21 cellular contexts compared by ENCODE assay signal in the genomic region with DNA sequence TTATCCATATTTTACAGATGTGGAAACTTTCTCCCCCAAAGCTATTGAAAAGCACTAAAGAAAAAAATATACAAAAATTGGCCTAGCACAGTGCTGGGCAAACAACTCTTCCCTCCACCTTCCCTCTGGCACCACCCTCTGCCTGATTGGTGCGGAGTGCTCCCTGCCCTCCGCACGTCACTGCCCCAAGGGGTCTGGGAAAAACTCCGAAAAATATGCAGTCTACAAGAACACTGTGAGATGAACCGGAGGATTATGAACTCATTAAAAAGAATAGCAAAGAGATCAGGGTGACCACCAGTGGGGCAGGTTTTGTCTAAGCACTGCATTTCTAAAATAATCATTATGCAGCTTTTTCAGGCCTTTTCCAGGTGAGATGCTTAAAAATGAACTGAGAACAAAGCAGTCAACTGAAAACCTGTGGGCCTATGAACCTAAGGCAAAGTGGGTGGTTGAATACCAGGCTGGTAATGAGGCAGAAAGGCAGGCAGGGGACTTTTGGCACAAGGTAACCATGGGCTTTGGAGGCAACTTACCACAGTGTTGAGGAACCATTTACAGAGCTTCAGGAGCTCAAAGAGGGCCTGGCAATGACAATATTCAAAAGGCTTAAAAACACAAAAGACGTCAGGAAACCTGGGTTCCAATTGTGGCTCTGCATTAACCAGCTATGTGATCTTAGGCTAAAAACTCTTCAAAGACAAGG. TPM values are rescaled to one million over a fixed set of nuclear protein-coding genes. Genes with fewer than 3 reads are reported as not detected.
DNase-seq lines count a peak whose midpoint lies in the region; ATAC-seq, FAIRE-seq and TF ChIP-seq lines count a peak whose summit lies in the region.
"Had no signal": no experiment of that assay in that cellular context is flagged by ENCODE, and none has a peak within 500 bp of the region (broad histone marks: within the 10 kb centered on the region; RNA-seq: fewer than 3 reads in every experiment).

No MANE protein-coding gene starts in this region.

- no peak overlapping the region for H3K4me2 ChIP-seq in mesenchymal stem cell (ENCODE audit: low read length, poor library complexity, severe bottlenecking)

- POLR2A ChIA-PET in CD4-positive, alpha-beta T cell (lab: Charles Lee), result interaction anchor here (0.9 to 1.5 kb wide), 2 partner anchors 10 to 15 kb away, joined by 3 to 4 read pairs; no protein-coding TSS in a partner anchor

- H4K8ac ChIP-seq in mesenchymal stem cell (ENCODE audit: low read length), result no peak overlapping the region

- H2AFZ ChIP-seq in mesenchymal stem cell (ENCODE audit: low read depth, low read length), result no peak overlapping the region

- peak; percentile 39 for ATAC-seq in CD4-positive, alpha-beta T cell (ENCODE audit: poor library complexity)
- ATAC-seq: GM12878, SK-N-SH treated with all-trans-retinoic acid at 6 μM for 48 hours had no signal

- H3K27me3 Mint-ChIP-seq in CD4-positive, alpha-beta T cell, result no peaks in the 10 kb centered on the region
- H3K27me3 Mint-ChIP-seq in activated T-helper 1 cell treated with anti-CD3 and anti-CD28 coated beads, Interleukin-12 subunit alpha, Interleukin-12 subunit beta, Interleukin-2, Interleukin-4 antibody, amounts not matched to agents 30 ng/mL and 10 ng/mL and 1 ng/mL, durations not matched to agents 14 hours and 24 hours and 36 hours (ENCODE audit: insufficient read depth), result no peaks in the 10 kb centered on the region

- peaks cover 16% of the 10 kb centered on the region for H3K4me1 ChIP-seq in mesenchymal stem cell (ENCODE audit: control insufficient read depth, insufficient read depth, low read depth, low read length)

- H2BK120ac ChIP-seq in mesenchymal stem cell (ENCODE audit: low read depth, low read length), result no peak overlapping the region

- 96% methylated on average over 6 of the region's 6 CpGs for WGBS in mesenchymal stem cell

- intact Hi-C loops in CD4-positive, alpha-beta T cell (cut with DNase I, micrococcal nuclease), result loop anchor here in 1 of 2 experiments (5.0 kb wide), 1 partner anchor 56 kb away; a partner anchor contains a TSS
- intact Hi-C loops in activated T-helper 1 cell treated with anti-CD3 and anti-CD28 coated beads, Interleukin-12 subunit alpha, Interleukin-12 subunit beta, Interleukin-2, Interleukin-4 antibody, amounts not matched to agents 30 ng/mL and 10 ng/mL and 1 ng/mL, durations not matched to agents 14 hours and 24 hours and 36 hours (cut with micrococcal nuclease), result loop anchor here (1.0 kb wide), 1 partner anchor 14 kb away; no protein-coding TSS in a partner anchor

- H3K9me3 ChIP-seq in CD4-positive, alpha-beta T cell (ENCODE audit: control insufficient read depth, low read length), result no peaks in the 10 kb centered on the region
- no peaks in the 10 kb centered on the region for H3K9me3 ChIP-seq in mesenchymal stem cell (ENCODE audit: control insufficient read depth, low read length)
- H3K9me3 ChIP-seq: thoracic aorta had no signal

- H2BK15ac ChIP-seq in mesenchymal stem cell (ENCODE audit: low read depth, poor library complexity, severe bottlenecking), result no peak overlapping the region

- no peak overlapping the region for H3K14ac ChIP-seq in mesenchymal stem cell (ENCODE audit: low read length in 2 of 2)

- no peak for FAIRE-seq in frontal cortex (lab: Jason Lieb, UNC)
- FAIRE-seq: endometrium, GM12878, keratinocyte, TTC549 had no signal

- CTCF ChIA-PET in CD4-positive, alpha-beta T cell (lab: Charles Lee), result interaction anchor here (3.8 to 6.1 kb wide), 2 partner anchors 21 to 139 kb away, joined by 12 to 39 read pairs; no protein-coding TSS in a partner anchor

- H3K79me1 ChIP-seq in mesenchymal stem cell (replicated peaks; ENCODE audit: low read length, poor library complexity, severe bottlenecking), result peaks cover 9% of the 10 kb centered on the region

- in situ Hi-C loops in GM13976 (cut with MboI; ENCODE audit: low sequenced_read_pairs, unreplicated experiment), result no loop called here

- no peaks in the 10 kb centered on the region for H3K27me3 ChIP-seq in CD4-positive, alpha-beta T cell (ENCODE audit: control insufficient read depth, insufficient read depth, low read length)
- no peaks in the 10 kb centered on the region for H3K27me3 ChIP-seq in mesenchymal stem cell (ENCODE audit: control insufficient read depth in 1 of 2, insufficient read depth in 1 of 2, low read length in 2 of 2)

- DNase-seq in CD4-positive, alpha-beta T cell, result no peak
- DNase-seq in DMS79 (lab: John Stamatoyannopoulos, UW), result peak; percentile 33
- no peak for DNase-seq in activated T-helper 1 cell treated with anti-CD3 and anti-CD28 coated beads, Interleukin-12 subunit alpha, Interleukin-12 subunit beta, Interleukin-2, Interleukin-4 antibody, amounts not matched to agents 30 ng/mL and 10 ng/mL and 1 ng/mL, durations not matched to agents 14 hours and 24 hours and 36 hours (ENCODE audit: low spot score)
- no peak for DNase-seq in mesenchymal stem cell
- no peak for DNase-seq in NK-92 (lab: John Stamatoyannopoulos, UW; ENCODE audit: unreplicated experiment)
- DNase-seq in GM13976 (ENCODE audit: low spot score), result no peak
- DNase-seq in amygdala (lab: John Stamatoyannopoulos, UW), result no peak
- no peak for DNase-seq in frontal cortex (ENCODE audit: low spot score in 2 of 2)
- DNase-seq: activated CD4-positive, alpha-beta T cell treated with anti-CD3 and anti-CD28 coated beads, Interleukin-2, amount 50 U/mL, for 1 hour; activated T-cell treated with anti-CD3 and anti-CD28 coated beads, Interleukin-2, amount 50 U/mL, for 1 hour; GF-D8; hypothalamus; NCI-H1092 treated with DMSO at 0.1 percent for 48 hours; NCI-H774 had no signal

- H3K36me3 Mint-ChIP-seq in CD4-positive, alpha-beta T cell (ENCODE audit: low read depth), result peaks cover 38% of the 10 kb centered on the region
- peaks cover 17% of the 10 kb centered on the region for H3K36me3 Mint-ChIP-seq in activated T-helper 1 cell treated with anti-CD3 and anti-CD28 coated beads, Interleukin-12 subunit alpha, Interleukin-12 subunit beta, Interleukin-2, Interleukin-4 antibody, amounts not matched to agents 30 ng/mL and 10 ng/mL and 1 ng/mL, durations not matched to agents 14 hours and 24 hours and 36 hours (ENCODE audit: low read depth)

- no peak overlapping the region for H4K91ac ChIP-seq in mesenchymal stem cell (ENCODE audit: low read length)

- H2BK12ac ChIP-seq in mesenchymal stem cell (ENCODE audit: low read length in 2 of 2), result no peak overlapping the region

- H3K4me3 ChIP-seq in mesenchymal stem cell (ENCODE audit: insufficient read depth in 1 of 2, low read depth in 1 of 2, low read length in 2 of 2), result no peak overlapping the region
- H3K4me3 ChIP-seq: GM12878, thoracic aorta had no signal

- H3K27ac ChIP-seq in CD4-positive, alpha-beta T cell (ENCODE audit: low read depth, low read length), result no peak overlapping the region
- H3K27ac ChIP-seq in mesenchymal stem cell (ENCODE audit: low read length, poor library complexity, severe bottlenecking), result peak overlapping the region; percentile 70
- H3K27ac ChIP-seq: thoracic aorta had no signal

- H3K4me1 Mint-ChIP-seq in CD4-positive, alpha-beta T cell (ENCODE audit: low read depth), result peaks cover 89% of the 10 kb centered on the region
- peaks cover 72% of the 10 kb centered on the region for H3K4me1 Mint-ChIP-seq in activated T-helper 1 cell treated with anti-CD3 and anti-CD28 coated beads, Interleukin-12 subunit alpha, Interleukin-12 subunit beta, Interleukin-2, Interleukin-4 antibody, amounts not matched to agents 30 ng/mL and 10 ng/mL and 1 ng/mL, durations not matched to agents 14 hours and 24 hours and 36 hours (ENCODE audit: low read depth)

- H3K23ac ChIP-seq in mesenchymal stem cell (ENCODE audit: low read length in 2 of 2), result no peak overlapping the region

- H3K18ac ChIP-seq in mesenchymal stem cell (ENCODE audit: low read depth in 1 of 2, low read length in 2 of 2), result no peak overlapping the region

- H3K36me3 ChIP-seq in mesenchymal stem cell (ENCODE audit: control insufficient read depth in 1 of 2, insufficient read depth in 2 of 2, low read depth in 1 of 2, low read length in 2 of 2), result no peaks in the 10 kb centered on the region
- H3K36me3 ChIP-seq: thoracic aorta had no signal

- no peak overlapping the region for H3K4ac ChIP-seq in mesenchymal stem cell (ENCODE audit: low read depth in 1 of 2, low read length in 2 of 2)

- no peak overlapping the region for H3K9ac ChIP-seq in mesenchymal stem cell (ENCODE audit: low read length)

- H2AK5ac ChIP-seq in mesenchymal stem cell (ENCODE audit: low read length, severe bottlenecking), result peak overlapping the region; percentile 87

- no peaks in the 10 kb centered on the region for H3K9me3 Mint-ChIP-seq in CD4-positive, alpha-beta T cell
- no peaks in the 10 kb centered on the region for H3K9me3 Mint-ChIP-seq in activated T-helper 1 cell treated with anti-CD3 and anti-CD28 coated beads, Interleukin-12 subunit alpha, Interleukin-12 subunit beta, Interleukin-2, Interleukin-4 antibody, amounts not matched to agents 30 ng/mL and 10 ng/mL and 1 ng/mL, durations not matched to agents 14 hours and 24 hours and 36 hours
- H3K9me3 Mint-ChIP-seq: neural crest cell had no signal

- no peak for TF ChIP-seq CTCF in CD4-positive, alpha-beta T cell (IDR thresholded peaks at IDR 0.05)
- no peak for TF ChIP-seq CTCF in GM13976 (IDR thresholded peaks at IDR 0.05; ENCODE audit: borderline replicate concordance, control extremely low read depth, extremely low read depth, insufficient read depth, missing control alignments)

- H3K27ac Mint-ChIP-seq in CD4-positive, alpha-beta T cell, result peak overlapping the region; percentile 86
- peak overlapping the region; percentile 59 for H3K27ac Mint-ChIP-seq in activated T-helper 1 cell treated with anti-CD3 and anti-CD28 coated beads, Interleukin-12 subunit alpha, Interleukin-12 subunit beta, Interleukin-2, Interleukin-4 antibody, amounts not matched to agents 30 ng/mL and 10 ng/mL and 1 ng/mL, durations not matched to agents 14 hours and 24 hours and 36 hours

- H3K4me3 Mint-ChIP-seq in CD4-positive, alpha-beta T cell, result peak overlapping the region; percentile 34
- no peak overlapping the region for H3K4me3 Mint-ChIP-seq in activated T-helper 1 cell treated with anti-CD3 and anti-CD28 coated beads, Interleukin-12 subunit alpha, Interleukin-12 subunit beta, Interleukin-2, Interleukin-4 antibody, amounts not matched to agents 30 ng/mL and 10 ng/mL and 1 ng/mL, durations not matched to agents 14 hours and 24 hours and 36 hours
- H3K4me3 Mint-ChIP-seq: neural crest cell had no signal

- H2BK5ac ChIP-seq in mesenchymal stem cell (ENCODE audit: low read depth, low read length, poor library complexity, severe bottlenecking), result no peak overlapping the region

RNA-seq across cellular contexts. Expression of a gene that starts 57.5 kb away (rescaled TPM):
- total RNA-seq in CD4-positive, alpha-beta T cell, result 100 to 1,000 TPM; 201 to 208 TPM
- total RNA-seq in activated T-helper 1 cell treated with anti-CD3 and anti-CD28 coated beads, Interleukin-12 subunit alpha, Interleukin-12 subunit beta, Interleukin-2, Interleukin-4 antibody, amounts not matched to agents 30 ng/mL and 10 ng/mL and 1 ng/mL, durations not matched to agents 14 hours and 24 hours and 36 hours, result 89.2 and 94.0 TPM in 2 replicates
- 54.5 TPM for polyA plus RNA-seq in mesenchymal stem cell (2013, experiment 1 of 2)
- polyA plus RNA-seq in mesenchymal stem cell (2013, experiment 2 of 2), result 49.2 TPM
- 31.4 TPM for total RNA-seq in frontal cortex
